ENCODE assay signal across 8 cellular contexts in the genomic region with DNA sequence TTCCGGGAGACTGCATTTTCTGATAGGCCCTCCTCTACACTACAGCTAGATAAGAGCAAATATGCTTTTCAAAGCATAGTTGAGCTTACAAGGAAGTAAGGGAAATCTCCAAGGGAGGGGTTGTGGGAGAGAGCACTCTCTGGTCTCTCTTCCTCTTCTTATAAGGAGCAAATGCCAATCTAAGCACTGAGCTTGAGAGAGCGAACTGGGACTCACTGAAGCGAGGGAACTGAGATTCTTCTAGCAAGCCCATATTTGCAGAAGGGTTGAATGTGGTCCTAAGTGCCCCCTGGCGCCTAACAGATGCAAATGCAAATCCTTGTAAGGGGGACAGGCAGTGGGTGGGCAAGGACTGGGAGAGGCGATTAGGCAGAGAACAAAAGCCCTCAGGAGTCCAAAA.
DNase-seq lines count a peak whose midpoint lies in the region; ATAC-seq and TF ChIP-seq lines count a peak whose summit lies in the region.

No MANE protein-coding gene starts in this region.

- intact Hi-C loops in upper lobe of right lung (cut with DNase I): no loop called here

- H3K4me3 ChIP-seq in HUES64 (ENCODE audit: low read length): no peak overlapping the region
- no peak overlapping the region for H3K4me3 ChIP-seq in WI38 (ENCODE audit: low read depth, low read length)
- no peak overlapping the region for H3K4me3 ChIP-seq in upper lobe of right lung

- ATAC-seq in GM21515 (IDR thresholded peaks at IDR 0.05; ENCODE audit: unreplicated experiment) (peak; percentile 88), upper lobe of right lung (peak; percentile 88)

- peak; percentile 3 for DNase-seq in GM04504 (ENCODE audit: low read depth)
- DNase-seq in iPS DF 4.7 (ENCODE audit: extremely low read depth, low spot score): peak; percentile 78
- DNase-seq in upper lobe of right lung: no peak
- DNase-seq in NCI-H146 treated with DMSO at 0.1 percent for 48 hours (lab: John Stamatoyannopoulos, UW; ENCODE audit: unreplicated experiment): no peak
- no peak for DNase-seq in 8988T

- 30% methylated on average over 4 of the region's 5 CpGs for WGBS in HUES64

- H3K9me3 ChIP-seq in HUES64 (ENCODE audit: insufficient read depth, low read depth, low read length): no peaks in the 10 kb centered on the region
- no peaks in the 10 kb centered on the region for H3K9me3 ChIP-seq in upper lobe of right lung

- H3K27me3 ChIP-seq in HUES64 (ENCODE audit: insufficient read depth, low read length): no peaks in the 10 kb centered on the region
- no peaks in the 10 kb centered on the region for H3K27me3 ChIP-seq in upper lobe of right lung

- H3K9ac ChIP-seq in HUES64 (ENCODE audit: low read depth, low read length): no peak overlapping the region

- H3K4me1 ChIP-seq in HUES64 (ENCODE audit: insufficient read depth, low read length): peaks cover 18% of the 10 kb centered on the region
- H3K4me1 ChIP-seq in upper lobe of right lung: no peaks in the 10 kb centered on the region

- no peaks in the 10 kb centered on the region for H3K36me3 ChIP-seq in HUES64 (ENCODE audit: insufficient read depth, low read length)
- H3K36me3 ChIP-seq in upper lobe of right lung: no peaks in the 10 kb centered on the region

- H3K27ac ChIP-seq in HUES64 (ENCODE audit: low read depth, low read length): peak overlapping the region; percentile 14; the same call in 1 of the 2 replicates
- no peak overlapping the region for H3K27ac ChIP-seq in upper lobe of right lung

- TF ChIP-seq CTCF in WI38 (IDR thresholded peaks at IDR 0.05; ENCODE audit: low read depth, low read length): peak; percentile 21; the same call in 1 of the 2 replicates
- peak; percentile 47 for TF ChIP-seq CTCF in upper lobe of right lung (IDR thresholded peaks at IDR 0.05)

Comparison
In these comparisons a context has a peak if more than half of its experiments do, and no peak if none do; other contexts are left out.
1. DNase-seq: peak in GM04504 (single experiment) and iPS DF 4.7 (single experiment); none in upper lobe of right lung (single experiment), NCI-H146 treated with DMSO at 0.1 percent for 48 hours (single experiment) and 8988T (single experiment).